ENCODE assay signal across 1 cellular context in the genomic region with DNA sequence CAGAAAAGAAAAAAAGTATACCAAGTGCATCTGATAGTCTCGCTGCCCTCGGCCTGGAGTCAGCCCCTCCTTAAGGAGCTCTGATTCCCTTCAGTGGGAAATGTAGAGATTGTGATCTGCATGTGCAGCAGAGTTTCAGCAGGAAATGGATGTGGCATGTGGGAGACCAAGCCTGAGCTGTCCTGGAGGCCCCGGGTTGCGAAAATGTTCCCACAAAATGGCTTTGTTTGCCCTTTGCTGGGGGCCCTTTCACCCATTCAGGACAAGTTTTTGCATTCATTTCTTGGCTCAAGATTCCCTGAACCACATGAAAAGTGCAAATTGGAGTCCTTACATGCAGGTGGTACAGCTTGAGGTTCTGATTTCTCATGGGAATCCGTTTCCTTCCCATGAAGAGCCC.
TF ChIP-seq lines count a peak whose summit lies in the region.

No MANE protein-coding gene starts in this region.

TF ChIP-seq in H1, 55 proteins besides CTCF, POLR2A, EP300 and RAD21 (continued from another document):
- TF ChIP-seq CHD7 (IDR thresholded peaks at IDR 0.05; ENCODE audit: insufficient replicate concordance, low read length): no peak
- no peak for TF ChIP-seq CBX5 (IDR thresholded peaks at IDR 0.05; ENCODE audit: low read depth, low read length)
- TF ChIP-seq JUND (IDR thresholded peaks at IDR 0.05; ENCODE audit: low read length): no peak
- TF ChIP-seq SP2 (IDR thresholded peaks at IDR 0.05; ENCODE audit: low read length): no peak
- TF ChIP-seq BCL11A (IDR thresholded peaks at IDR 0.05; ENCODE audit: low read depth in 2 of 2, low read length in 2 of 2): no peak
- no peak for TF ChIP-seq MAFK (IDR thresholded peaks at IDR 0.05; ENCODE audit: low read depth, low read length)
- no peak for TF ChIP-seq SP1 (IDR thresholded peaks at IDR 0.05; ENCODE audit: low read depth, low read length)
